21 cellular contexts compared by ENCODE assay signal in genomic region chr2:1910021-1910420, GRCh38.
A peak's percentile ranks its signal among the peaks of the same experiment; 100 is the strongest.
DNase-seq lines count a peak whose midpoint lies in the region; ATAC-seq, FAIRE-seq and TF ChIP-seq lines count a peak whose summit lies in the region.
"Had no signal": no experiment of that assay in that cellular context is flagged by ENCODE, and none has a peak within 500 bp of the region (broad histone marks: within the 10 kb centered on the region; RNA-seq: fewer than 3 reads in every experiment).

No MANE protein-coding gene starts in this region.

- WGBS in right cardiac atrium, result 79% methylated on average over 18 of the region's 18 CpGs

- TF ChIP-seq CTCF in right atrium auricular region (IDR thresholded peaks at IDR 0.05), result no peak
- no peak for TF ChIP-seq CTCF in coronary artery (IDR thresholded peaks at IDR 0.05)
- no peak for TF ChIP-seq CTCF in neural crest cell (conservative IDR thresholded peaks at IDR 0.05)

- H3K27ac ChIP-seq in right atrium auricular region (no peak overlapping the region), right cardiac atrium (ENCODE audit: low read length) (no peak overlapping the region), coronary artery (no peak overlapping the region)
- H3K27ac ChIP-seq: PC-9, SJSA1 had no signal

- intact Hi-C loops in right cardiac atrium (cut with DNase I), result loop anchor here in 2 of 4 donors (5.0 to 10.0 kb wide), 2 partner anchors 185 to 382 kb away; no protein-coding TSS in a partner anchor

- H3K9me3 Mint-ChIP-seq in neural crest cell, result no peaks in the 10 kb centered on the region
- H3K9me3 Mint-ChIP-seq: CD4-positive, alpha-beta T cell; GM23338 had no signal

- peak; percentile 48 for DNase-seq in right atrium auricular region (ENCODE audit: low spot score)
- DNase-seq in right cardiac atrium, result no peak
- peak; percentile 47 for DNase-seq in coronary artery (ENCODE audit: low spot score)
- no peak for DNase-seq in neural crest cell (ENCODE audit: low read depth, low spot score)
- no peak for DNase-seq in activated CD4-positive, alpha-beta T cell treated with anti-CD3 and anti-CD28 coated beads for 48 hours
- DNase-seq in GM12891 (ENCODE audit: insufficient read length, low spot score), result no peak
- DNase-seq: CD4-positive, alpha-beta T cell; MV-4-11; NCI-H1105; NCI-H1436 treated with DMSO at 0.1 percent for 48 hours; NCI-H2107; NCI-H446 treated with DMSO at 0.1 percent for 48 hours; PC-9; Right ventricle myocardium superior had no signal

- peak overlapping the region; percentile 35 for H3K27ac Mint-ChIP-seq in neural crest cell (ENCODE audit: unreplicated experiment)
- H3K27ac Mint-ChIP-seq: CD4-positive, alpha-beta T cell; GM23338 had no signal

- no peak overlapping the region for H3K4me3 Mint-ChIP-seq in neural crest cell
- H3K4me3 Mint-ChIP-seq: CD4-positive, alpha-beta T cell; GM23338 had no signal

- no peaks in the 10 kb centered on the region for H3K36me3 Mint-ChIP-seq in neural crest cell (ENCODE audit: low read depth)

- H3K27me3 ChIP-seq in right atrium auricular region, result no peaks in the 10 kb centered on the region
- no peaks in the 10 kb centered on the region for H3K27me3 ChIP-seq in right cardiac atrium (ENCODE audit: control insufficient read depth, insufficient read depth)
- H3K27me3 ChIP-seq: BLaER1 treated with 17β-estradiol and CSF1 and Interleukin-3, amounts not matched to agents 10 nM and 100 nM had no signal

- H3K4me3 ChIP-seq in right atrium auricular region (no peak overlapping the region), right cardiac atrium (ENCODE audit: low read length) (no peak overlapping the region), coronary artery (no peak overlapping the region)
- H3K4me3 ChIP-seq: BLaER1 treated with 17β-estradiol and CSF1 and Interleukin-3, amounts not matched to agents 10 nM and 100 nM; GM12878; GM23338; K562; PC-9; SJSA1 had no signal

- no peak for TF ChIP-seq POLR2A in GM12891 (IDR thresholded peaks at IDR 0.05; ENCODE audit: low read depth, low read length)

- H3K4me1 ChIP-seq in right atrium auricular region (no peaks in the 10 kb centered on the region), right cardiac atrium (ENCODE audit: control insufficient read depth, insufficient read depth, low read length) (no peaks in the 10 kb centered on the region)
- H3K4me1 ChIP-seq: SJSA1 had no signal

- FAIRE-seq in GM12891 (lab: Jason Lieb, UNC), result no peak
- FAIRE-seq: GM12878, K562 had no signal

- H3K9me3 ChIP-seq in right atrium auricular region (no peaks in the 10 kb centered on the region), right cardiac atrium (ENCODE audit: control insufficient read depth, low read length) (no peaks in the 10 kb centered on the region)
- H3K9me3 ChIP-seq: BLaER1 treated with 17β-estradiol and CSF1 and Interleukin-3, amounts not matched to agents 10 nM and 100 nM; SJSA1 had no signal

- H3K4me1 Mint-ChIP-seq in neural crest cell, result no peaks in the 10 kb centered on the region

- H3K27me3 Mint-ChIP-seq in neural crest cell (ENCODE audit: low read depth), result no peaks in the 10 kb centered on the region

- H3K36me3 ChIP-seq in right atrium auricular region, result no peaks in the 10 kb centered on the region
- H3K36me3 ChIP-seq: BLaER1 treated with 17β-estradiol and CSF1 and Interleukin-3, amounts not matched to agents 10 nM and 100 nM; SJSA1 had no signal

- no peak for ATAC-seq in right cardiac atrium
- no peak for ATAC-seq in HG03159 (IDR thresholded peaks at IDR 0.05; ENCODE audit: unreplicated experiment)
- ATAC-seq: GM12878, HCT116, K562 had no signal

TF ChIP-seq in GM12891, 5 proteins besides CTCF, POLR2A, EP300 and RAD21:
- TF ChIP-seq POU2F2 (IDR thresholded peaks at IDR 0.05; ENCODE audit: low read depth, low read length) (no peak), SPI1 (IDR thresholded peaks at IDR 0.05; ENCODE audit: low read depth, low read length) (no peak), PAX5 (IDR thresholded peaks at IDR 0.05; ENCODE audit: insufficient read depth, low read length, severe bottlenecking) (no peak), TAF1 (IDR thresholded peaks at IDR 0.05; ENCODE audit: low read depth, low read length) (no peak), POLR2AphosphoS5 (IDR thresholded peaks at IDR 0.05; ENCODE audit: low read depth, low read length) (no peak)

Comparison
In these comparisons a context has a peak if more than half of its experiments do, and no peak if none do; other contexts are left out.
1. DNase-seq: peak in right atrium auricular region (single experiment) and coronary artery (single experiment); none in right cardiac atrium (0 of 3), neural crest cell (single experiment), activated CD4-positive, alpha-beta T cell treated with anti-CD3 and anti-CD28 coated beads for 48 hours (single experiment) and GM12891 (single experiment).